14 cellular contexts compared by ENCODE assay signal in the genomic region with DNA sequence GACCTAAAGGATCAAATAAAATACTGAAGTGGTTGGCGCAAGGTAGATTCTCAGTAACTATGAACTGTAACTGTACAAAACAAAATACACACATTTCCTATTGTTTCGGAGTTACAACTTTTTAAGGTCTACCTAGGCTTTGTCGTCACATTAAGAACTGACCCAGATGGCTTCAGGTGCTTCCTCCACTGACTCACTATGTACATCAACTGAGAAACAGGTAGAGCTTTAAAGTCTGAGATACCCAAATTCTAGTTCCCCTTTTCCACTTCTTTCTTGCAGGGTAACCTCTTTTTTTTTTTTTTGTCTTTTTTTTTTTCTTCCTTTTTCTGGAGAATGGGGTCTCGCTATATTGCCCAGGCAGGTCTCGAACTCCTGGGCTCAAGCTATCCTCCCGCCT. TPM values are rescaled to one million over a fixed set of nuclear protein-coding genes. Genes with fewer than 3 reads are reported as not detected.
DNase-seq lines count a peak whose midpoint lies in the region; ATAC-seq and TF ChIP-seq lines count a peak whose summit lies in the region.
"Had no signal": no experiment of that assay in that cellular context is flagged by ENCODE, and none has a peak within 500 bp of the region (broad histone marks: within the 10 kb centered on the region; RNA-seq: fewer than 3 reads in every experiment).

No MANE protein-coding gene starts in this region.

- H3K9me3 ChIP-seq in esophagus muscularis mucosa (no peaks in the 10 kb centered on the region), aorta (ENCODE audit: control insufficient read depth, low read length) (no peaks in the 10 kb centered on the region)
- H3K9me3 ChIP-seq: BLaER1, Caco-2 had no signal

- TF ChIP-seq CTCF in NB4 (IDR thresholded peaks at IDR 0.05; ENCODE audit: low read depth, low read length), result no peak
- TF ChIP-seq CTCF in esophagus muscularis mucosa (IDR thresholded peaks at IDR 0.05), result no peak

- H3K4me1 Mint-ChIP-seq in stimulated activated naive CD8-positive, alpha-beta T cell treated with anti-CD3 and anti-CD28 coated beads, Interleukin-15, amount 100 ng/mL, for 72 hours, result peaks cover 70% of the 10 kb centered on the region

- no peak for DNase-seq in stimulated activated naive CD8-positive, alpha-beta T cell treated with anti-CD3 and anti-CD28 coated beads, Interleukin-15, amount 100 ng/mL, for 72 hours
- no peak for DNase-seq in stimulated activated naive CD8-positive, alpha-beta T cell treated with anti-CD3 and anti-CD28 coated beads, Interleukin-15, Interleukin-2, amounts not matched to agents 100 U/mL and 50 U/mL, for 24 hours
- DNase-seq in NB4 (ENCODE audit: low read depth) (peak; percentile 17), esophagus muscularis mucosa (ENCODE audit: extremely low spot score) (peak; percentile 5), AML-193 (lab: John Stamatoyannopoulos, UW) (no peak), AG20443 (ENCODE audit: low spot score) (no peak), aorta (no peak)
- DNase-seq: Caco-2; CD8-positive, alpha-beta memory T cell; DMS53; GF-D8; HCEC 1CT had no signal

- TF ChIP-seq POLR2A in NB4 (IDR thresholded peaks at IDR 0.05; ENCODE audit: extremely low read depth, insufficient read length), result no peak
- no peak for TF ChIP-seq POLR2A in esophagus muscularis mucosa (IDR thresholded peaks at IDR 0.05; ENCODE audit: low read depth)

- H3K4me3 Mint-ChIP-seq in stimulated activated naive CD8-positive, alpha-beta T cell treated with anti-CD3 and anti-CD28 coated beads, Interleukin-15, amount 100 ng/mL, for 72 hours, result no peak overlapping the region

- H3K36me3 ChIP-seq in esophagus muscularis mucosa (peaks cover 67 to 80% (median 77%) of the 10 kb centered on the region in 4 donors), aorta (ENCODE audit: control insufficient read depth in 1 of 2, insufficient read depth in 2 of 2, low read length in 1 of 2) (peaks cover 6 to 13% of the 10 kb centered on the region in 2 donors)

- H3K4me3 ChIP-seq in NB4 (ENCODE audit: low read depth, low read length), result no peak overlapping the region
- H3K4me3 ChIP-seq in esophagus muscularis mucosa, result no peak overlapping the region
- H3K4me3 ChIP-seq in aorta (ENCODE audit: low read length in 2 of 2), result no peak overlapping the region
- H3K4me3 ChIP-seq: BLaER1 had no signal

- H3K27me3 Mint-ChIP-seq in stimulated activated naive CD8-positive, alpha-beta T cell treated with anti-CD3 and anti-CD28 coated beads, Interleukin-15, amount 100 ng/mL, for 72 hours, result no peaks in the 10 kb centered on the region
- H3K27me3 Mint-ChIP-seq: CD8-positive, alpha-beta memory T cell; IgD-negative memory B cell had no signal

- ATAC-seq in stimulated activated naive CD8-positive, alpha-beta T cell treated with anti-CD3 and anti-CD28 coated beads, Interleukin-15, amount 100 ng/mL, for 72 hours, result no peak
- no peak for ATAC-seq in stimulated activated naive CD8-positive, alpha-beta T cell treated with anti-CD3 and anti-CD28 coated beads, Interleukin-15, Interleukin-2, amounts not matched to agents 100 U/mL and 50 U/mL, for 24 hours
- ATAC-seq in aorta (ENCODE audit: low FRiP score), result no peak

- H3K27me3 ChIP-seq in esophagus muscularis mucosa, result no peaks in the 10 kb centered on the region
- H3K27me3 ChIP-seq in aorta (ENCODE audit: control insufficient read depth in 1 of 2, insufficient read depth in 2 of 2, low read length in 1 of 2), result no peaks in the 10 kb centered on the region
- H3K27me3 ChIP-seq: BLaER1 had no signal

- H3K27ac ChIP-seq in esophagus muscularis mucosa (replicated peaks in 1 of 4) (no peak overlapping the region), aorta (ENCODE audit: low read depth in 1 of 2, low read length in 2 of 2) (no peak overlapping the region)
- H3K27ac ChIP-seq: BLaER1 had no signal

- intact Hi-C loops in esophagus muscularis mucosa (cut with DNase I) (loop anchor here (10.0 kb wide), 1 partner anchor 1000 kb away; the partner anchor contains the start of gene NSFL1C), aorta (cut with DNase I) (no loop called here)

- H3K27ac Mint-ChIP-seq in stimulated activated naive CD8-positive, alpha-beta T cell treated with anti-CD3 and anti-CD28 coated beads, Interleukin-15, amount 100 ng/mL, for 72 hours, result peak overlapping the region; percentile 80 to 93

- WGBS in esophagus muscularis mucosa, result 99% methylated on average over 6 of the region's 6 CpGs
- 92 to 96% methylated on average over 6 of the region's 6 CpGs for WGBS in aorta, 2 donors

- no peak for TF ChIP-seq EP300 in esophagus muscularis mucosa (IDR thresholded peaks at IDR 0.05)

- H3K4me1 ChIP-seq in esophagus muscularis mucosa (peaks cover 20 to 29% (median 25%) of the 10 kb centered on the region in 4 donors), aorta (ENCODE audit: control insufficient read depth in 1 of 2, insufficient read depth in 2 of 2, low read length in 2 of 2) (no peaks in the 10 kb centered on the region)

- H3K9me3 Mint-ChIP-seq in stimulated activated naive CD8-positive, alpha-beta T cell treated with anti-CD3 and anti-CD28 coated beads, Interleukin-15, amount 100 ng/mL, for 72 hours, result no peaks in the 10 kb centered on the region
- H3K9me3 Mint-ChIP-seq: CD8-positive, alpha-beta memory T cell; IgD-negative memory B cell had no signal

RNA-seq across cellular contexts. Expression of gene SNRPB, which starts 5.5 kb away (rescaled TPM):
- total RNA-seq in esophagus muscularis mucosa (100 to 1,000 TPM; 127 to 258 (median 216) TPM), aorta (10 to 100 TPM; 84.2 to 89.8 TPM)
- 100 to 1,000 TPM; 106 to 116 TPM for polyA plus RNA-seq in aorta

RNA-seq across cellular contexts. Expression of gene ZNF343, which starts 43.6 kb away (rescaled TPM):
- total RNA-seq in esophagus muscularis mucosa (10 to 100 TPM in 3 of 4 donors, 1 to 10 TPM in 1; 9.9 to 19.5 (median 16.1) TPM), aorta (10 to 100 TPM; 13.9 to 15.0 TPM)
- 1 to 10 TPM; 5.3 to 9.7 TPM for polyA plus RNA-seq in aorta

Comparison
In these comparisons a context has a peak if more than half of its experiments do, and no peak if none do; other contexts are left out.
1. DNase-seq: peak in NB4 (single experiment) and esophagus muscularis mucosa (single experiment); none in stimulated activated naive CD8-positive, alpha-beta T cell treated with anti-CD3 and anti-CD28 coated beads, Interleukin-15, amount 100 ng/mL, for 72 hours (0 of 2), stimulated activated naive CD8-positive, alpha-beta T cell treated with anti-CD3 and anti-CD28 coated beads, Interleukin-15, Interleukin-2, amounts not matched to agents 100 U/mL and 50 U/mL, for 24 hours (single experiment), AML-193 (0 of 2), AG20443 (single experiment) and aorta (0 of 2).